In the genomic region with DNA sequence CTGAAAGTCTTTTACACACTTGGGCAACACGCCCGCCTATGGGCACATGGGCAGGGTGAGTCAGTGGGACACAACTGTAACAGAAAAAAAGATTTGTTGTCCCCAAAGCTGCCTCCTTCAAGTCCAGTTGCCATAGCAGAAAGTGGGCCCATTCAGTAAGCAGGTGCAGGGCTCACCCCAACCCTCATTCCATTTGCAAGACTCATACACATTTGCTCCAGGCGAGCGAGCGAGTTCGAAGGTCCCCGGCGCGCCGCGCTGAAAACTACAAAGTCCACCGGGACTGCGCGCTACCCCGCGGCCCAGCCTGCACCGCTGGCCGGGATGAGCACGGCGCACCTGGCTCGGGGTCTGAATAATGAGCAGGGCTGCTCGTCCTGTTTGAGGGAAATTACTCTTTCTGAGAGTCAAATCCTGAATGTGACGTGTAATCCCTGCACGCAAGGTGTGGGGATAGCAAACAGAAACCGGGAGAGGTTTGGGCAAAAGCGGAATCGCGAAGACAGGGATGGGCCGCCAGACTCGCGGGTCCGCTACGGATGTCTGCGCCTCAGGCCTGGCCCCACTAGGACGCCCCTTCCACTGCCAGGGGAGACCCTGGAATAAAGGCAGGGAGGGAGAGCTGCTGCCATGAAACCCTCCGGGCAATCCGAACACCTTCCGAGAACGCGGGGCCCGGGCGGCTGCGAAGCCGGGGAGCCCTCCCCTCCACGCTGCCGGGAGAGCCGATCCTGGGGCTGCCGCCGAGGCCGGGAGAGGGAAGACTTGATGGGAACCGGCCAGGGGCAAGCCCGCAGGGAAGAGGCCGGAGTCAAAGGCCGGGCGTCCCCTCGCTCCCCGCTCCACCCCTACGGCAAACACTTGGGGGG, we compare ENCODE assay signal across 1 cellular context.
A peak's percentile ranks its signal among the peaks of the same experiment; 100 is the strongest.
TF ChIP-seq lines count a peak whose summit lies in the region.

No MANE protein-coding gene starts in this region.

TF ChIP-seq in WTC11, 78 proteins besides CTCF, POLR2A, EP300 and RAD21 (continued from another document):
- no peak for TF ChIP-seq ATF2 (CRISPR knock-in tag; IDR thresholded peaks at IDR 0.05; ENCODE audit: borderline replicate concordance, low read depth)
- 0 out of 2 replicates have a peak, but pooled peaks have one; percentile 32 for TF ChIP-seq NR1H2 (CRISPR knock-in tag; IDR thresholded peaks at IDR 0.05)
- no peak for TF ChIP-seq FOXJ3 (CRISPR knock-in tag; IDR thresholded peaks at IDR 0.05; ENCODE audit: borderline replicate concordance)
- no peak for TF ChIP-seq HMGA2 (CRISPR knock-in tag; IDR thresholded peaks at IDR 0.05)
- TF ChIP-seq, protein P1, sequence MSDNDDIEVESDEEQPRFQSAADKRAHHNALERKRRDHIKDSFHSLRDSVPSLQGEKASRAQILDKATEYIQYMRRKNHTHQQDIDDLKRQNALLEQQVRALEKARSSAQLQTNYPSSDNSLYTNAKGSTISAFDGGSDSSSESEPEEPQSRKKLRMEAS (CRISPR knock-in tag; IDR thresholded peaks at IDR 0.05) = 0 out of 2 replicates have a peak, but pooled peaks have one; percentile 38
- no peak for TF ChIP-seq ZNF317 (CRISPR knock-in tag; IDR thresholded peaks at IDR 0.05; ENCODE audit: borderline replicate concordance, low read depth)
- no peak for TF ChIP-seq JAZF1 (CRISPR knock-in tag; IDR thresholded peaks at IDR 0.05)
- no peak for TF ChIP-seq ZNF423 (CRISPR knock-in tag; IDR thresholded peaks at IDR 0.05)
- 0 out of 2 replicates have a peak, but pooled peaks have one; percentile 15 for TF ChIP-seq SP1 (CRISPR knock-in tag; conservative IDR thresholded peaks at IDR 0.05)
- TF ChIP-seq ZNF263 (CRISPR knock-in tag; IDR thresholded peaks at IDR 0.05; ENCODE audit: low read depth) = no peak
- TF ChIP-seq E2F4 (CRISPR knock-in tag; IDR thresholded peaks at IDR 0.05; ENCODE audit: borderline replicate concordance, low read depth) = no peak; the same call in 1 of the 2 replicates
- TF ChIP-seq, protein P2, sequence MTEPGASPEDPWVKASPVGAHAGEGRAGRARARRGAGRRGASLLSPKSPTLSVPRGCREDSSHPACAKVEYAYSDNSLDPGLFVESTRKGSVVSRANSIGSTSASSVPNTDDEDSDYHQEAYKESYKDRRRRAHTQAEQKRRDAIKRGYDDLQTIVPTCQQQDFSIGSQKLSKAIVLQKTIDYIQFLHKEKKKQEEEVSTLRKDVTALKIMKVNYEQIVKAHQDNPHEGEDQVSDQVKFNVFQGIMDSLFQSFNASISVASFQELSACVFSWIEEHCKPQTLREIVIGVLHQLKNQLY (CRISPR knock-in tag; IDR thresholded peaks at IDR 0.05) = no peak
- TF ChIP-seq NFYB (CRISPR knock-in tag; conservative IDR thresholded peaks at IDR 0.05; ENCODE audit: low read depth) = no peak
- no peak for TF ChIP-seq GABPB1 (CRISPR knock-in tag; IDR thresholded peaks at IDR 0.05)
- TF ChIP-seq, protein P3, sequence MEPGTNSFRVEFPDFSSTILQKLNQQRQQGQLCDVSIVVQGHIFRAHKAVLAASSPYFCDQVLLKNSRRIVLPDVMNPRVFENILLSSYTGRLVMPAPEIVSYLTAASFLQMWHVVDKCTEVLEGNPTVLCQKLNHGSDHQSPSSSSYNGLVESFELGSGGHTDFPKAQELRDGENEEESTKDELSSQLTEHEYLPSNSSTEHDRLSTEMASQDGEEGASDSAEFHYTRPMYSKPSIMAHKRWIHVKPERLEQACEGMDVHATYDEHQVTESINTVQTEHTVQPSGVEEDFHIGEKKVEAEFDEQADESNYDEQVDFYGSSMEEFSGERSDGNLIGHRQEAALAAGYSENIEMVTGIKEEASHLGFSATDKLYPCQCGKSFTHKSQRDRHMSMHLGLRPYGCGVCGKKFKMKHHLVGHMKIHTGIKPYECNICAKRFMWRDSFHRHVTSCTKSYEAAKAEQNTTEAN (CRISPR knock-in tag; IDR thresholded peaks at IDR 0.05) = no peak; the same call in 1 of the 2 replicates
- TF ChIP-seq USF2 (CRISPR knock-in tag; IDR thresholded peaks at IDR 0.05) = no peak
- TF ChIP-seq CDX4 (CRISPR knock-in tag; IDR thresholded peaks at IDR 0.05; ENCODE audit: borderline replicate concordance) = no peak
- no peak for TF ChIP-seq NR2C2 (CRISPR knock-in tag; IDR thresholded peaks at IDR 0.05)
